In genomic region chr21:37443683-37444082, GRCh38 we compare ENCODE assay signal across 1 cellular context.
TF ChIP-seq lines count a peak whose summit lies in the region.

No MANE protein-coding gene starts in this region.

TF ChIP-seq in WTC11, 78 proteins besides CTCF, POLR2A, EP300 and RAD21 (continued from another document):
- TF ChIP-seq ATF2 (CRISPR knock-in tag; IDR thresholded peaks at IDR 0.05; ENCODE audit: borderline replicate concordance, low read depth) = no peak
- no peak for TF ChIP-seq ATF3 (CRISPR knock-in tag; conservative IDR thresholded peaks at IDR 0.05)
- no peak for TF ChIP-seq FOXP1 (CRISPR knock-in tag; IDR thresholded peaks at IDR 0.05; ENCODE audit: borderline replicate concordance)
- no peak for TF ChIP-seq ZBTB43 (CRISPR knock-in tag; IDR thresholded peaks at IDR 0.05)
- no peak for TF ChIP-seq FOXP4 (CRISPR knock-in tag; IDR thresholded peaks at IDR 0.05)
- TF ChIP-seq E2F5 (CRISPR knock-in tag; IDR thresholded peaks at IDR 0.05) = no peak
- TF ChIP-seq CREB1 (CRISPR knock-in tag; IDR thresholded peaks at IDR 0.05) = no peak
